In the genomic region with DNA sequence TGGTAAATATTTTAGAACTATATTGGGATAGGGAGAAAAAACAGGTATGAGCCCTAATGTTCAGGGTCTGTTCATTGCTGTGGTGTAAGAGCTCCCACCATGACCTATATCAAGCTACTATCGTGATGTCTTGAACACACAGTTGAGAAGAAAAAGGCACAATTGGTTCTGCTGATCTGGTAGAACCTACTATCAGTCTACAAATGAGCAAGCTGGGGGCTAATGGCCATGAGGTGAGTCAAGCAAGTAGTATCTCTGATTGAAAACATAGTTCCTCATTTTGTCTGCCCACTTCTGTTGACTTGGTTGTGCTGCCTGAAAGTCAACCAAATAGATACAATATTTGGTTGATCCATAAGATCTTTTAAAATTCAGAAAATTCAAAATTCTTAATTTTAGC, we compare ENCODE assay signal across 15 cellular contexts.
"Had no signal": no experiment of that assay in that cellular context is flagged by ENCODE, and none has a peak within 500 bp of the region (broad histone marks: within the 10 kb centered on the region; RNA-seq: fewer than 3 reads in every experiment).

No MANE protein-coding gene starts in this region.

- H3K4me1 ChIP-seq: gastrocnemius medialis, heart left ventricle had no signal

- H3K36me3 Mint-ChIP-seq: activated naive CD8-positive, alpha-beta T cell treated with anti-CD3 and anti-CD28 coated beads, Interleukin-2, amount 10 ng/mL, durations not matched to agents 7 days and 5 days; immature natural killer cell; natural killer cell had no signal

- H3K4me3 Mint-ChIP-seq: activated naive CD8-positive, alpha-beta T cell treated with anti-CD3 and anti-CD28 coated beads, Interleukin-2, amount 10 ng/mL, durations not matched to agents 7 days and 5 days; activated T-helper 1 cell treated with anti-CD3 and anti-CD28 coated beads, Interleukin-12 subunit alpha, Interleukin-12 subunit beta, Interleukin-2, Interleukin-4 antibody, amounts not matched to agents 30 ng/mL and 10 ng/mL and 1 ng/mL, durations not matched to agents 14 hours and 24 hours and 36 hours; dendritic cell treated with granulocyte-macrophage colony-stimulating factor and Interleukin-4, amounts not matched to agents 40 ng/mL and 50 ng/mL, for 4 days; immature natural killer cell; natural killer cell had no signal

- H3K27me3 Mint-ChIP-seq: activated naive CD8-positive, alpha-beta T cell treated with anti-CD3 and anti-CD28 coated beads, Interleukin-2, amount 10 ng/mL, durations not matched to agents 7 days and 5 days; dendritic cell treated with granulocyte-macrophage colony-stimulating factor and Interleukin-4, amounts not matched to agents 40 ng/mL and 50 ng/mL, for 4 days had no signal

- ATAC-seq: gastrocnemius medialis, heart left ventricle, natural killer cell had no signal

- H3K27me3 ChIP-seq: gastrocnemius medialis, heart left ventricle had no signal

- H3K36me3 ChIP-seq: gastrocnemius medialis, heart left ventricle had no signal

- H3K9me3 Mint-ChIP-seq: activated T-helper 1 cell treated with anti-CD3 and anti-CD28 coated beads, Interleukin-12 subunit alpha, Interleukin-12 subunit beta, Interleukin-2, Interleukin-4 antibody, amounts not matched to agents 30 ng/mL and 10 ng/mL and 1 ng/mL, durations not matched to agents 14 hours and 24 hours and 36 hours; dendritic cell treated with granulocyte-macrophage colony-stimulating factor and Interleukin-4, amounts not matched to agents 40 ng/mL and 50 ng/mL, for 4 days had no signal

- DNase-seq: activated CD4-positive, CD25-positive, alpha-beta regulatory T cell treated with anti-CD3 and anti-CD28 coated beads, Interleukin-2, amount 50 U/mL, for 72 hours; activated naive CD4-positive, alpha-beta T cell; activated naive CD8-positive, alpha-beta T cell treated with anti-CD3 and anti-CD28 coated beads, Interleukin-2, amount 10 ng/mL, durations not matched to agents 7 days and 5 days; effector memory CD4-positive, alpha-beta T cell; gastrocnemius medialis; heart left ventricle; immature natural killer cell; mesenchymal stem cell; natural killer cell; posterior cingulate gyrus; retina; stimulated activated CD4-positive, alpha-beta T cell treated with anti-CD3 and anti-CD28 coated beads, Interleukin-12 subunit alpha, Interleukin-12 subunit beta, amount 100 ng/mL, for 4 hours; stimulated activated CD4-positive, alpha-beta T cell treated with anti-CD3 and anti-CD28 coated beads, Interleukin-2, amount 100 ng/mL, for 24 hours had no signal

- H3K27ac ChIP-seq: gastrocnemius medialis, heart left ventricle had no signal

- H3K27ac Mint-ChIP-seq: activated naive CD8-positive, alpha-beta T cell treated with anti-CD3 and anti-CD28 coated beads, Interleukin-2, amount 10 ng/mL, durations not matched to agents 7 days and 5 days; activated T-helper 1 cell treated with anti-CD3 and anti-CD28 coated beads, Interleukin-12 subunit alpha, Interleukin-12 subunit beta, Interleukin-2, Interleukin-4 antibody, amounts not matched to agents 30 ng/mL and 10 ng/mL and 1 ng/mL, durations not matched to agents 14 hours and 24 hours and 36 hours; dendritic cell treated with granulocyte-macrophage colony-stimulating factor and Interleukin-4, amounts not matched to agents 40 ng/mL and 50 ng/mL, for 4 days; immature natural killer cell; natural killer cell had no signal

- H3K9me3 ChIP-seq: gastrocnemius medialis, heart left ventricle had no signal

- H3K4me3 ChIP-seq: gastrocnemius medialis, heart left ventricle had no signal

- H3K4me1 Mint-ChIP-seq: activated naive CD8-positive, alpha-beta T cell treated with anti-CD3 and anti-CD28 coated beads, Interleukin-2, amount 10 ng/mL, durations not matched to agents 7 days and 5 days; immature natural killer cell; natural killer cell had no signal
